In genomic region chr16:80924372-80924978, GRCh38 we compare ENCODE assay signal across 9 cellular contexts.
DNase-seq lines count a peak whose midpoint lies in the region; ATAC-seq, FAIRE-seq and TF ChIP-seq lines count a peak whose summit lies in the region.
"Had no signal": no experiment of that assay in that cellular context is flagged by ENCODE, and none has a peak within 500 bp of the region (broad histone marks: within the 10 kb centered on the region; RNA-seq: fewer than 3 reads in every experiment).

No MANE protein-coding gene starts in this region.

- RAD21 ChIA-PET in HCT116 (lab: Charles Lee; ENCODE audit: low non-redundant PET in 1 of 2, low total read pairs in 2 of 2, uncharacterized antibody in 2 of 2, unreplicated experiment in 2 of 2), result no interaction called here

- H3K4me2 ChIP-seq in DOHH2 (ENCODE audit: low read length) (no peak overlapping the region), HCT116 (ENCODE audit: low read length) (peak overlapping the region; percentile 13), K562 (ENCODE audit: insufficient read depth, low read length) (no peak overlapping the region)

- no peaks in the 10 kb centered on the region for H3K36me3 ChIP-seq in DOHH2 (ENCODE audit: control insufficient read depth, low read length)
- H3K36me3 ChIP-seq in HCT116 (ENCODE audit: control insufficient read depth in 1 of 2, insufficient read depth in 2 of 2, low read length in 2 of 2), result no peaks in the 10 kb centered on the region
- no peaks in the 10 kb centered on the region for H3K36me3 ChIP-seq in SJCRH30
- no peaks in the 10 kb centered on the region for H3K36me3 ChIP-seq in K562 (ENCODE audit: control insufficient read depth, insufficient read depth, low read length)
- no peaks in the 10 kb centered on the region for H3K36me3 ChIP-seq in thyroid gland
- no peaks in the 10 kb centered on the region for H3K36me3 ChIP-seq in MG63
- H3K36me3 ChIP-seq: ovary had no signal

- 4% methylated on average over 8 of the region's 8 CpGs for WGBS in K562 (ENCODE audit: insufficient coverage, low coverage, missing lambda C conversion rate)
- 17 to 21% methylated on average over 8 of the region's 8 CpGs for WGBS in thyroid gland, 2 donors

- H2AFZ ChIP-seq in HCT116 (ENCODE audit: low read depth, low read length, poor library complexity, severe bottlenecking) (no peak overlapping the region), K562 (ENCODE audit: low read depth, low read length) (no peak overlapping the region)

- no peak for TF ChIP-seq POLR2A in HCT116 (IDR thresholded peaks at IDR 0.05; ENCODE audit: borderline replicate concordance, extremely low read depth, insufficient read depth, insufficient read length)
- TF ChIP-seq POLR2A in K562 (conservative IDR thresholded peaks at IDR 0.05), result no peak
- TF ChIP-seq POLR2A in thyroid gland (IDR thresholded peaks at IDR 0.05), result no peak

- ATAC-seq in HCT116, result peak; percentile 98
- ATAC-seq in K562, result peak; percentile 97

- no peak overlapping the region for H3K4me3 ChIP-seq in DOHH2 (ENCODE audit: low read length)
- H3K4me3 ChIP-seq in HCT116 (replicated peaks in 1 of 2; ENCODE audit: low read depth in 1 of 2, low read length in 2 of 2), result no peak overlapping the region
- H3K4me3 ChIP-seq in SJCRH30, result no peak overlapping the region
- no peak overlapping the region for H3K4me3 ChIP-seq in K562
- H3K4me3 ChIP-seq in thyroid gland (replicated peaks in 1 of 3), result no peak overlapping the region
- H3K4me3 ChIP-seq in MG63, result no peak overlapping the region
- H3K4me3 ChIP-seq: ovary had no signal

- CTCF ChIA-PET in HCT116 (lab: Charles Lee) (interaction anchor here (0.9 to 1.8 kb wide), 10 partner anchors 10 to 806 kb away, joined by 3 to 12 read pairs (median 4); partner anchors contain the start of gene ATMIN), K562 (lab: Yijun Ruan, JAX; ENCODE audit: low intra/inter-chr PET ratio) (interaction anchor here (1.1 to 1.3 kb wide), 2 partner anchors 24 to 111 kb away, joined by 4 to 6 read pairs; partner anchors contain the start of gene ATMIN)

- TF ChIP-seq RAD21 in HCT116 (IDR thresholded peaks at IDR 0.05; ENCODE audit: low read depth), result peak; percentile 87
- peak in 1 of 2 experiments; percentile 76; a peak in 2 of 4 replicates for TF ChIP-seq RAD21 in K562 (CRISPR knock-in tag; conservative IDR thresholded peaks at IDR 0.05 in 1 of 2, IDR thresholded peaks at IDR 0.05 in 1 of 2)

- BruUV-seq in HCT116 (replicated peaks; lab: Mats Ljungman, UMichigan) (no TSS peak), K562 (replicated peaks; lab: Mats Ljungman, UMichigan) (no TSS peak)

- H3K27ac ChIP-seq in DOHH2 (ENCODE audit: low read depth, low read length) (no peak overlapping the region), HCT116 (ENCODE audit: low read depth, low read length) (no peak overlapping the region), SJCRH30 (no peak overlapping the region), K562 (ENCODE audit: extremely low read depth, low read depth, low read length) (no peak overlapping the region), thyroid gland (no peak overlapping the region)
- H3K27ac ChIP-seq: ovary had no signal

- POLR2A ChIA-PET in HCT116 (lab: Charles Lee) (no interaction called here), K562 (lab: Yijun Ruan, JAX) (interaction anchor here (0.8 to 1.7 kb wide), 2 partner anchors 9 to 22 kb away, joined by 3 to 8 read pairs; no protein-coding TSS in a partner anchor)

- no peaks in the 10 kb centered on the region for H3K9me2 ChIP-seq in DOHH2 (replicated peaks; ENCODE audit: control insufficient read depth, low read length)
- H3K9me2 ChIP-seq in HCT116 (ENCODE audit: insufficient read depth), result no peaks in the 10 kb centered on the region

- TF ChIP-seq CTCF in DOHH2 (IDR thresholded peaks at IDR 0.05; ENCODE audit: low read depth, low read length, poor library complexity, severe bottlenecking) (peak; percentile 96), HCT116 (IDR thresholded peaks at IDR 0.05 in 2 of 3, conservative IDR thresholded peaks at IDR 0.05 in 1 of 3; ENCODE audit: borderline replicate concordance in 1 of 3, insufficient read depth in 1 of 3, low read depth in 2 of 3, low read length in 2 of 3) (peak; percentile 96 to 97 (median 97)), K562 (IDR thresholded peaks at IDR 0.05 in 2 of 3, conservative IDR thresholded peaks at IDR 0.05 in 1 of 3; ENCODE audit: insufficient read depth in 2 of 3, low read depth in 1 of 3, low read length in 3 of 3) (peak; percentile 77 to 90 (median 88)), thyroid gland (IDR thresholded peaks at IDR 0.05) (peak in 1 of 6 experiments; percentile 40)

- H3K27me3 ChIP-seq in DOHH2 (ENCODE audit: control insufficient read depth, low read length) (no peaks in the 10 kb centered on the region), HCT116 (ENCODE audit: insufficient read depth, low read length) (peaks cover 6% of the 10 kb centered on the region; the same call in 1 of the 2 replicates), SJCRH30 (no peaks in the 10 kb centered on the region), K562 (ENCODE audit: control insufficient read depth in 2 of 2, insufficient read depth in 2 of 2, low read length in 2 of 2) (peaks cover 6 to 9% of the 10 kb centered on the region in 2 experiments; a peak in 4 of 5 replicates), thyroid gland (no peaks in the 10 kb centered on the region), MG63 (no peaks in the 10 kb centered on the region)
- H3K27me3 ChIP-seq: ovary had no signal

- no peaks in the 10 kb centered on the region; the same call in 1 of the 2 replicates for H3K9me3 ChIP-seq in DOHH2 (ENCODE audit: control insufficient read depth, insufficient read depth, low read length)
- H3K9me3 ChIP-seq in HCT116 (ENCODE audit: control insufficient read depth in 1 of 2, insufficient read depth in 1 of 2, low read depth in 1 of 2, low read length in 2 of 2), result no peaks in the 10 kb centered on the region
- H3K9me3 ChIP-seq in SJCRH30 (replicated peaks), result no peaks in the 10 kb centered on the region
- peaks cover 2% of the 10 kb centered on the region; the same call in 1 of the 2 replicates for H3K9me3 ChIP-seq in K562 (replicated peaks; ENCODE audit: control insufficient read depth, insufficient read depth, low read depth, low read length)
- no peaks in the 10 kb centered on the region for H3K9me3 ChIP-seq in thyroid gland
- no peaks in the 10 kb centered on the region for H3K9me3 ChIP-seq in MG63
- H3K9me3 ChIP-seq: ovary had no signal

- peaks cover 2% of the 10 kb centered on the region for H3K9me1 ChIP-seq in K562 (ENCODE audit: control insufficient read depth, insufficient read depth, low read length)

- no peaks in the 10 kb centered on the region for H3F3A ChIP-seq in DOHH2 (ENCODE audit: control insufficient read depth, insufficient read depth)

- intact Hi-C loops in HCT116 (cut with micrococcal nuclease), result loop anchor here (1.0 kb wide), 2 partner anchors 111 to 814 kb away; partner anchors contain the start of gene ATMIN
- intact Hi-C loops in K562 (cut with micrococcal nuclease), result loop anchor here (2.0 to 10.0 kb wide), 2 partner anchors 24 to 280 kb away; no protein-coding TSS in a partner anchor
- intact Hi-C loops in thyroid gland (cut with DNase I), result no loop called here

- H4K20me1 ChIP-seq in DOHH2 (ENCODE audit: control insufficient read depth, insufficient read depth, low read depth, low read length) (no peaks in the 10 kb centered on the region), HCT116 (ENCODE audit: insufficient read depth) (no peaks in the 10 kb centered on the region), K562 (replicated peaks; ENCODE audit: control insufficient read depth, insufficient read depth, low read length) (no peaks in the 10 kb centered on the region)

- H3K9ac ChIP-seq in HCT116 (ENCODE audit: low read length), result no peak overlapping the region
- no peak overlapping the region for H3K9ac ChIP-seq in K562 (ENCODE audit: insufficient read depth in 1 of 2, low read depth in 2 of 2, low read length in 2 of 2)

- H3K4me1 ChIP-seq in DOHH2 (ENCODE audit: control insufficient read depth, low read length), result no peaks in the 10 kb centered on the region
- no peaks in the 10 kb centered on the region for H3K4me1 ChIP-seq in HCT116 (ENCODE audit: control insufficient read depth in 1 of 2, insufficient read depth in 2 of 2, low read length in 2 of 2)
- H3K4me1 ChIP-seq in SJCRH30, result no peaks in the 10 kb centered on the region
- H3K4me1 ChIP-seq in K562 (replicated peaks in 1 of 2; ENCODE audit: control insufficient read depth in 2 of 2, insufficient read depth in 2 of 2, low read length in 2 of 2), result no peaks in the 10 kb centered on the region
- H3K4me1 ChIP-seq in thyroid gland, result no peaks in the 10 kb centered on the region

- peak; percentile 87 for FAIRE-seq in K562 (lab: Jason Lieb, UNC)

- peak; percentile 58 for DNase-seq in HCT116 (ENCODE audit: low read depth, low spot score)
- DNase-seq in SJCRH30, result peak; percentile 29 to 59
- peak; percentile 56 to 72 (median 62) for DNase-seq in K562 (ENCODE audit: extremely low read depth in 1 of 4, low spot score in 3 of 4)
- DNase-seq in left kidney (ENCODE audit: low read depth, low spot score), result peak; percentile 71
- DNase-seq in thyroid gland, result peak; percentile 42 to 47
- no peak for DNase-seq in central memory CD4-positive, alpha-beta T cell
- no peak for DNase-seq in MG63

- no peaks in the 10 kb centered on the region for H3K79me2 ChIP-seq in DOHH2 (ENCODE audit: control insufficient read depth, low read length)
- no peaks in the 10 kb centered on the region for H3K79me2 ChIP-seq in HCT116 (ENCODE audit: insufficient read depth, low read length)
- H3K79me2 ChIP-seq in K562 (ENCODE audit: control insufficient read depth, insufficient read depth, low read length), result no peaks in the 10 kb centered on the region

- in situ Hi-C loops in K562 (cut with MboI), result no loop called here

- no peak for TF ChIP-seq EP300 in K562 (IDR thresholded peaks at IDR 0.05; ENCODE audit: low read length)

TF ChIP-seq in HCT116, 20 proteins besides CTCF, POLR2A, EP300 and RAD21 (continues in another document):
- TF ChIP-seq EZH2 (IDR thresholded peaks at IDR 0.05) (no peak), ZNF274 (IDR thresholded peaks at IDR 0.05; ENCODE audit: low read depth, low read length) (no peak), SRF (IDR thresholded peaks at IDR 0.05; ENCODE audit: low read depth) (no peak), CBX3 (IDR thresholded peaks at IDR 0.05; ENCODE audit: low read depth) (0 out of 2 replicates have a peak, but pooled peaks have one; percentile 12)
- TF ChIP-seq, protein P1, sequence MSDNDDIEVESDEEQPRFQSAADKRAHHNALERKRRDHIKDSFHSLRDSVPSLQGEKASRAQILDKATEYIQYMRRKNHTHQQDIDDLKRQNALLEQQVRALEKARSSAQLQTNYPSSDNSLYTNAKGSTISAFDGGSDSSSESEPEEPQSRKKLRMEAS (IDR thresholded peaks at IDR 0.05), result no peak

TF ChIP-seq in K562, 482 proteins besides CTCF, POLR2A, EP300 and RAD21 (continues in another document):
- TF ChIP-seq MAZ (CRISPR knock-in tag; conservative IDR thresholded peaks at IDR 0.05 in 1 of 2, IDR thresholded peaks at IDR 0.05 in 1 of 2), result 0 out of 4 replicates have a peak, but pooled peaks of 1 of the 2 experiments have one; percentile 21
- TF ChIP-seq SMC3 (conservative IDR thresholded peaks at IDR 0.05; ENCODE audit: insufficient read depth, low read depth, low read length), result peak; percentile 74

Comparison
In these comparisons a context has a peak if more than half of its experiments do, and no peak if none do; other contexts are left out.
1. DNase-seq: peak in HCT116 (single experiment), SJCRH30 (2 of 2), K562 (4 of 4), left kidney (single experiment) and thyroid gland (2 of 2); none in central memory CD4-positive, alpha-beta T cell (single experiment) and MG63 (single experiment).